In the genomic region with DNA sequence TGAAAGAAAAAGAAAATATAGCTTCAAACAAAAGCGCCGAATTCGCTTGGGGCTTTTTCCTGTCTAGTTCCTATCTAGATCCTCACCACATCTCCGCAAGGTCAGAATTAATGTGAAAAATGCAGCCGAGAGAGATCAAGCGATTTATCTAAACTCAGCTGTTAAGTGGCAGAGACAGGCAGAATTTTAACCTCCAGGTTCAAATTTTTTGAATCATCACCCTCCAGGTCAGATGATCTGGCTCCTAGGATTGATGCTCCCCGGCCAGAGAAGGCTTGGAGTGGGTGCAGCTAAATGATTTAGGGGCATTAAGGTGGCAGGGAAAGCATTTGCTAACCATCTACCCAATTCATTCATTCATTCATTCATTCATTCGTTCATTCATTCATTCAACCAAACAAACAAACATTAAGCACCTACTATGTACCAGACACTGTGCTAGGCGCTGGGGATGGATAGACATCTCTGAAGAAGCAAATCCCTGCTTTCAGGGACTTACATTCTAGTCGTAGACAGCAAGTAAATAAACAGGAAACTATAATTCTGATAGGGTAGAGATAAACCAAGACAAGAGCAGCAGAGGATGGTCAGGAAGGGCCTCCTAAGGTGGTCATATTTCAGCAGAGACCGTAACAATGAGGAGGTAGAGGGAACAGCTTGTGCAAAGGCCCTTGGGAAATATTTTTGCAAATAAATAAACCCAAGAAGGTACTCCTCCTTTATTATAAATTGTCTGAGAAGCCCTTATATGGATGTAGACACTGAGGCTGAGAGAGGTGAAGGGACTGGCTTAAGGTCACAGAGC, we compare ENCODE assay signal across 1 cellular context.
TF ChIP-seq lines count a peak whose summit lies in the region.

No MANE protein-coding gene starts in this region.

TF ChIP-seq in K562, 482 proteins besides CTCF, POLR2A, EP300 and RAD21 (continued from another document):
- TF ChIP-seq, protein P1, sequence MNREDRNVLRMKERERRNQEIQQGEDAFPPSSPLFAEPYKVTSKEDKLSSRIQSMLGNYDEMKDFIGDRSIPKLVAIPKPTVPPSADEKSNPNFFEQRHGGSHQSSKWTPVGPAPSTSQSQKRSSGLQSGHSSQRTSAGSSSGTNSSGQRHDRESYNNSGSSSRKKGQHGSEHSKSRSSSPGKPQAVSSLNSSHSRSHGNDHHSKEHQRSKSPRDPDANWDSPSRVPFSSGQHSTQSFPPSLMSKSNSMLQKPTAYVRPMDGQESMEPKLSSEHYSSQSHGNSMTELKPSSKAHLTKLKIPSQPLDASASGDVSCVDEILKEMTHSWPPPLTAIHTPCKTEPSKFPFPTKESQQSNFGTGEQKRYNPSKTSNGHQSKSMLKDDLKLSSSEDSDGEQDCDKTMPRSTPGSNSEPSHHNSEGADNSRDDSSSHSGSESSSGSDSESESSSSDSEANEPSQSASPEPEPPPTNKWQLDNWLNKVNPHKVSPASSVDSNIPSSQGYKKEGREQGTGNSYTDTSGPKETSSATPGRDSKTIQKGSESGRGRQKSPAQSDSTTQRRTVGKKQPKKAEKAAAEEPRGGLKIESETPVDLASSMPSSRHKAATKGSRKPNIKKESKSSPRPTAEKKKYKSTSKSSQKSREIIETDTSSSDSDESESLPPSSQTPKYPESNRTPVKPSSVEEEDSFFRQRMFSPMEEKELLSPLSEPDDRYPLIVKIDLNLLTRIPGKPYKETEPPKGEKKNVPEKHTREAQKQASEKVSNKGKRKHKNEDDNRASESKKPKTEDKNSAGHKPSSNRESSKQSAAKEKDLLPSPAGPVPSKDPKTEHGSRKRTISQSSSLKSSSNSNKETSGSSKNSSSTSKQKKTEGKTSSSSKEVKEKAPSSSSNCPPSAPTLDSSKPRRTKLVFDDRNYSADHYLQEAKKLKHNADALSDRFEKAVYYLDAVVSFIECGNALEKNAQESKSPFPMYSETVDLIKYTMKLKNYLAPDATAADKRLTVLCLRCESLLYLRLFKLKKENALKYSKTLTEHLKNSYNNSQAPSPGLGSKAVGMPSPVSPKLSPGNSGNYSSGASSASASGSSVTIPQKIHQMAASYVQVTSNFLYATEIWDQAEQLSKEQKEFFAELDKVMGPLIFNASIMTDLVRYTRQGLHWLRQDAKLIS (CRISPR knock-in tag; IDR thresholded peaks at IDR 0.05): no peak
- no peak for TF ChIP-seq SRSF1 (IDR thresholded peaks at IDR 0.05; ENCODE audit: low read depth, low read length)
- no peak for TF ChIP-seq CHD1 (IDR thresholded peaks at IDR 0.05; ENCODE audit: low read length)
- no peak for TF ChIP-seq RBFOX2 (IDR thresholded peaks at IDR 0.05; ENCODE audit: low read depth, low read length)
- no peak for TF ChIP-seq ZNF134 (CRISPR knock-in tag; conservative IDR thresholded peaks at IDR 0.05)
- no peak for TF ChIP-seq ETV5 (CRISPR knock-in tag; IDR thresholded peaks at IDR 0.05; ENCODE audit: low read depth)
- TF ChIP-seq SREBF2 (CRISPR knock-in tag; IDR thresholded peaks at IDR 0.05): no peak
- no peak for TF ChIP-seq ELF2 (CRISPR knock-in tag; IDR thresholded peaks at IDR 0.05)
- no peak for TF ChIP-seq MAFK (IDR thresholded peaks at IDR 0.05; ENCODE audit: low read length)
